Comparison of ENCODE assay signal across 20 cellular contexts in the genomic region with DNA sequence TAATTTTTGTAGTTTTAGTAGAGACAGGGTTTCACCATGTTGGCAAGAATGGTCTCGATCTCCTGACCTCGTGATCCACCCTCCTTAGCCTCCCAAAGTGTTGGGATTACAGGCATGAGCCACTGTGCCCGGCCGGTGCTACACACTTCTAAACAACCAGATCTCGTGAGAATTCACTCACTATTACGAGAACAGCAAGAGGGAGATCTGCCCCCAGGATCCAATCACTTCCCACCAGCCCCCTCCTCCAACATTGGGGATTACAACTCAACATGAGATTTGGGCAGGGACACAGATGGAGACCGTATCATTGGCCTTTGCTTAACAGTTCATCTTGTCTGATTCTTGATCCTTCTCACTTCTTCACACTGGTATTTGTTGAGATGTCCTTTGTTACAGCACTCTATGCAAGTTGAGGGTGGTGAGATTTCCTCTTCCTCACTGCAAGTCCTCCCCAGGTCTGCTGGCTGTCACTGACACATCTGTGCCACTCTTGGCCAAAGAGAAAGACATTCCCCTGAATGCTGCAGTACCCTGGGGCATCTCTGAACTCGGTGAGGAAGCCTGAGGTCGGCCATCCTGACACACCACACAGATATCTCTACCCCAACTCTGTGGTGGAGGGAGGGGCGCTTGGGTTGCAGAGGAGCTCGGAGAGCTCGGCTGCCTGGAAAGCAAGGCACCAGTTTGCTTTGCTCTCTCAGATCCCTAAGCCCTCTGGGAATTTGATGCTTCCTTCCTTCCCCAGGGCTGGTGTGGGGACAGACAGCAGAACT. TPM values are rescaled to one million over a fixed set of nuclear protein-coding genes. Genes with fewer than 3 reads are reported as not detected.
DNase-seq lines count a peak whose midpoint lies in the region; ATAC-seq and TF ChIP-seq lines count a peak whose summit lies in the region.
"Had no signal": no experiment of that assay in that cellular context is flagged by ENCODE, and none has a peak within 500 bp of the region (broad histone marks: within the 10 kb centered on the region; RNA-seq: fewer than 3 reads in every experiment).

No MANE protein-coding gene starts in this region.

- H3K36me3 Mint-ChIP-seq in CD4-positive, alpha-beta memory T cell, result peaks cover 0 to 7% of the 10 kb centered on the region in 2 donors
- H3K36me3 Mint-ChIP-seq in HFFc6 (ENCODE audit: low read depth) (peaks cover 3% of the 10 kb centered on the region), WTC11 (no peaks in the 10 kb centered on the region)
- H3K36me3 Mint-ChIP-seq in natural killer cell treated with Interleukin-12 subunit alpha and Interleukin-12 subunit beta and Interleukin-15 and Interleukin-18, amount 100 ng/mL, for 72 hours, result peaks cover 3% of the 10 kb centered on the region

- peak overlapping the region; percentile 8 to 66 (median 38) for H3K27ac Mint-ChIP-seq in CD4-positive, alpha-beta memory T cell
- H3K27ac Mint-ChIP-seq in HFFc6 (peak overlapping the region; percentile 35), WTC11 (peak overlapping the region; percentile 65)
- H3K27ac Mint-ChIP-seq in natural killer cell treated with Interleukin-12 subunit alpha and Interleukin-12 subunit beta and Interleukin-15 and Interleukin-18, amount 100 ng/mL, for 72 hours, result peak overlapping the region in 1 of 2 donors; percentile 31
- H3K27ac Mint-ChIP-seq: activated naive CD8-positive, alpha-beta T cell treated with anti-CD3 and anti-CD28 coated beads, Interleukin-2, amount 50 U/mL, for 24 hours; activated T-cell treated with anti-CD3 and anti-CD28 coated beads, Interleukin-2, amount 50 U/mL, for 72 hours had no signal

- H3K27me3 Mint-ChIP-seq in CD4-positive, alpha-beta memory T cell, result no peaks in the 10 kb centered on the region
- no peaks in the 10 kb centered on the region; the same call in none of the 2 replicates for H3K27me3 Mint-ChIP-seq in HFFc6 (ENCODE audit: insufficient read depth)
- no peaks in the 10 kb centered on the region for H3K27me3 Mint-ChIP-seq in WTC11 (ENCODE audit: low read depth)
- H3K27me3 Mint-ChIP-seq in natural killer cell treated with Interleukin-12 subunit alpha and Interleukin-12 subunit beta and Interleukin-15 and Interleukin-18, amount 100 ng/mL, for 72 hours, result peaks cover 0 to 3% of the 10 kb centered on the region in 2 donors
- H3K27me3 Mint-ChIP-seq: activated naive CD8-positive, alpha-beta T cell treated with anti-CD3 and anti-CD28 coated beads, Interleukin-2, amount 50 U/mL, for 24 hours had no signal

- H3K4me1 ChIP-seq in CD4-positive, alpha-beta memory T cell (ENCODE audit: insufficient read depth, low read length), result peaks cover 31% of the 10 kb centered on the region
- H3K4me1 ChIP-seq in sigmoid colon, result no peaks in the 10 kb centered on the region

- no peaks in the 10 kb centered on the region for H3K27me3 ChIP-seq in CD4-positive, alpha-beta memory T cell (ENCODE audit: insufficient read depth, low read length)
- H3K27me3 ChIP-seq in sigmoid colon, result no peaks in the 10 kb centered on the region
- H3K27me3 ChIP-seq: hepatocyte had no signal

- DNase-seq in CD4-positive, alpha-beta memory T cell, result no peak
- DNase-seq in HFFc6 (peak; percentile 20), WTC11 (ENCODE audit: low spot score) (no peak), sigmoid colon (no peak), T-helper 9 cell (no peak)
- no peak for DNase-seq in natural killer cell treated with Interleukin-12 subunit alpha and Interleukin-12 subunit beta and Interleukin-15 and Interleukin-18, amount 100 ng/mL, for 72 hours (ENCODE audit: low spot score)
- DNase-seq: activated CD4-positive, alpha-beta T cell treated with anti-CD3 and anti-CD28 coated beads for 48 hours; activated naive CD8-positive, alpha-beta T cell treated with anti-CD3 and anti-CD28 coated beads, Interleukin-2, amount 50 U/mL, for 24 hours; activated T-cell treated with anti-CD3 and anti-CD28 coated beads, Interleukin-2, amount 50 U/mL, for 72 hours; AML-193; effector CD4-positive, alpha-beta T cell; KBM-7; NCI-H1417 treated with DMSO at 0.1 percent for 48 hours; NK-92 treated with Interleukin-12 subunit alpha and Interleukin-12 subunit beta, amount 100 ng/mL, for 24 hours; SHP77 treated with DMSO at 0.1 percent for 48 hours; stimulated activated CD4-positive, alpha-beta T cell treated with anti-CD3 and anti-CD28 coated beads, Interleukin-4, amount 100 ng/mL, for 1 hour had no signal

- peak overlapping the region in 3 of 8 donors; percentile 14 to 44 (median 15) for H3K4me3 Mint-ChIP-seq in CD4-positive, alpha-beta memory T cell
- H3K4me3 Mint-ChIP-seq in HFFc6 (peak overlapping the region; percentile 9; the same call in 1 of the 2 replicates), WTC11 (no peak overlapping the region)
- H3K4me3 Mint-ChIP-seq in natural killer cell treated with Interleukin-12 subunit alpha and Interleukin-12 subunit beta and Interleukin-15 and Interleukin-18, amount 100 ng/mL, for 72 hours, result peak overlapping the region; percentile 20
- H3K4me3 Mint-ChIP-seq: activated naive CD8-positive, alpha-beta T cell treated with anti-CD3 and anti-CD28 coated beads, Interleukin-2, amount 50 U/mL, for 24 hours; activated T-cell treated with anti-CD3 and anti-CD28 coated beads, Interleukin-2, amount 50 U/mL, for 72 hours had no signal

- CTCF ChIA-PET in CD4-positive, alpha-beta memory T cell (lab: Charles Lee; ENCODE audit: partially characterized antibody), result interaction anchor here (0.9 to 4.3 kb wide), 3 partner anchors 9 to 92 kb away, joined by 3 to 70 read pairs (median 3); no protein-coding TSS in a partner anchor
- CTCF ChIA-PET in WTC11 (lab: Charles Lee), result interaction anchor here (0.6 to 2.3 kb wide), 3 partner anchors 49 to 130 kb away, joined by 3 to 7 read pairs (median 6); no protein-coding TSS in a partner anchor

- no peak for TF ChIP-seq POLR2A in sigmoid colon (IDR thresholded peaks at IDR 0.05)

- H3K36me3 ChIP-seq in CD4-positive, alpha-beta memory T cell (ENCODE audit: insufficient read depth, low read length), result no peaks in the 10 kb centered on the region
- H3K36me3 ChIP-seq in sigmoid colon, result no peaks in the 10 kb centered on the region
- H3K36me3 ChIP-seq: thoracic aorta had no signal

- peaks cover 30 to 48% (median 39%) of the 10 kb centered on the region in 4 donors for H3K4me1 Mint-ChIP-seq in CD4-positive, alpha-beta memory T cell
- H3K4me1 Mint-ChIP-seq in HFFc6 (ENCODE audit: low read depth) (peaks cover 37% of the 10 kb centered on the region), WTC11 (peaks cover 60% of the 10 kb centered on the region)
- H3K4me1 Mint-ChIP-seq in natural killer cell treated with Interleukin-12 subunit alpha and Interleukin-12 subunit beta and Interleukin-15 and Interleukin-18, amount 100 ng/mL, for 72 hours (ENCODE audit: low read depth in 2 of 2), result peaks cover 25 to 38% of the 10 kb centered on the region in 2 donors

- peaks cover 0 to 2% (median 0%) of the 10 kb centered on the region in 8 donors for H3K9me3 Mint-ChIP-seq in CD4-positive, alpha-beta memory T cell
- no peaks in the 10 kb centered on the region for H3K9me3 Mint-ChIP-seq in HFFc6
- H3K9me3 Mint-ChIP-seq in WTC11, result no peaks in the 10 kb centered on the region
- H3K9me3 Mint-ChIP-seq in natural killer cell treated with Interleukin-12 subunit alpha and Interleukin-12 subunit beta and Interleukin-15 and Interleukin-18, amount 100 ng/mL, for 72 hours, result no peaks in the 10 kb centered on the region
- H3K9me3 Mint-ChIP-seq: activated naive CD8-positive, alpha-beta T cell treated with anti-CD3 and anti-CD28 coated beads, Interleukin-2, amount 50 U/mL, for 24 hours; activated T-cell treated with anti-CD3 and anti-CD28 coated beads, Interleukin-2, amount 50 U/mL, for 72 hours had no signal

- intact Hi-C loops in CD4-positive, alpha-beta memory T cell (cut with micrococcal nuclease), result loop anchor here (10.0 kb wide), 1 partner anchor 1046 kb away; a partner anchor contains a TSS
- intact Hi-C loops in sigmoid colon (cut with DNase I), result no loop called here

- no peaks in the 10 kb centered on the region for H3K9me3 ChIP-seq in CD4-positive, alpha-beta memory T cell (ENCODE audit: control insufficient read depth in 1 of 2, low read length in 2 of 2)
- peaks cover 0 to 4% (median 0%) of the 10 kb centered on the region in 4 donors for H3K9me3 ChIP-seq in sigmoid colon
- H3K9me3 ChIP-seq: thoracic aorta had no signal

- ATAC-seq in WTC11 (no peak), HG03439 (IDR thresholded peaks at IDR 0.05; ENCODE audit: unreplicated experiment) (no peak)
- no peak for ATAC-seq in natural killer cell treated with Interleukin-12 subunit alpha and Interleukin-12 subunit beta and Interleukin-15 and Interleukin-18, amount 100 ng/mL, for 72 hours
- ATAC-seq: activated naive CD8-positive, alpha-beta T cell treated with anti-CD3 and anti-CD28 coated beads, Interleukin-2, amount 50 U/mL, for 24 hours; activated T-cell treated with anti-CD3 and anti-CD28 coated beads, Interleukin-2, amount 50 U/mL, for 72 hours; sciatic nerve had no signal

- no peak for TF ChIP-seq EP300 in sigmoid colon (IDR thresholded peaks at IDR 0.05)

- TF ChIP-seq CTCF in HFFc6 (IDR thresholded peaks at IDR 0.05), result no peak
- no peak for TF ChIP-seq CTCF in WTC11 (IDR thresholded peaks at IDR 0.05)
- TF ChIP-seq CTCF in sigmoid colon (IDR thresholded peaks at IDR 0.05), result no peak

- 82 to 88% methylated on average over 12 of the region's 12 CpGs for WGBS in sigmoid colon, 2 donors

- POLR2A ChIA-PET in CD4-positive, alpha-beta memory T cell (lab: Charles Lee; ENCODE audit: partially characterized antibody), result interaction anchor here (0.6 kb wide), 1 partner anchor 50 kb away, joined by 4 read pairs; no protein-coding TSS in a partner anchor
- POLR2A ChIA-PET in WTC11 (lab: Charles Lee), result interaction anchor here (1.6 kb wide), 1 partner anchor 136 kb away, joined by 3 read pairs; no protein-coding TSS in a partner anchor

- no peak overlapping the region for H3K27ac ChIP-seq in CD4-positive, alpha-beta memory T cell (ENCODE audit: low read depth, low read length)
- no peak overlapping the region for H3K27ac ChIP-seq in sigmoid colon
- H3K27ac ChIP-seq: hepatocyte, thoracic aorta had no signal

- no peak overlapping the region for H3K4me3 ChIP-seq in CD4-positive, alpha-beta memory T cell (ENCODE audit: low read length in 2 of 2)
- no peak overlapping the region for H3K4me3 ChIP-seq in sigmoid colon
- H3K4me3 ChIP-seq: hepatocyte, thoracic aorta had no signal

TF ChIP-seq in WTC11, 78 proteins besides CTCF, POLR2A, EP300 and RAD21 (continues in another document):
- TF ChIP-seq PRRX2 (CRISPR knock-in tag; IDR thresholded peaks at IDR 0.05) (no peak), CBFB (CRISPR knock-in tag; IDR thresholded peaks at IDR 0.05; ENCODE audit: low read depth) (no peak), GRHL2 (CRISPR knock-in tag; IDR thresholded peaks at IDR 0.05; ENCODE audit: insufficient replicate concordance, severe bottlenecking) (no peak)

RNA-seq across cellular contexts. Expression of a gene that starts 4.2 kb away (rescaled TPM):
- total RNA-seq in CD4-positive, alpha-beta memory T cell, result 100 to 1,000 TPM; 204 to 214 TPM
- polyA plus RNA-seq in CD4-positive, alpha-beta memory T cell, result 100 to 1,000 TPM; 500 to 578 TPM
- 100 to 1,000 TPM; 288 to 354 (median 319) TPM for total RNA-seq in HFFc6 (2021; fragmentation: NEBNext Ultra II Directional; extraction: Animal tissue kit (Norgen Biotek cat#: 25700))
- total RNA-seq in WTC11 (2021) (255 to 258 TPM (median 258 TPM) in 3 replicates), sigmoid colon (100 to 1,000 TPM in 3 of 4 donors, 10 to 100 TPM in 1; 84.0 to 165 (median 113) TPM)
- 100 to 1,000 TPM; 195 to 273 TPM for total RNA-seq in natural killer cell treated with Interleukin-12 subunit alpha and Interleukin-12 subunit beta and Interleukin-15 and Interleukin-18, amount 100 ng/mL, for 72 hours
- 100 to 1,000 TPM; 188 to 277 (median 204) TPM for polyA plus RNA-seq in sigmoid colon
